In the genomic region with DNA sequence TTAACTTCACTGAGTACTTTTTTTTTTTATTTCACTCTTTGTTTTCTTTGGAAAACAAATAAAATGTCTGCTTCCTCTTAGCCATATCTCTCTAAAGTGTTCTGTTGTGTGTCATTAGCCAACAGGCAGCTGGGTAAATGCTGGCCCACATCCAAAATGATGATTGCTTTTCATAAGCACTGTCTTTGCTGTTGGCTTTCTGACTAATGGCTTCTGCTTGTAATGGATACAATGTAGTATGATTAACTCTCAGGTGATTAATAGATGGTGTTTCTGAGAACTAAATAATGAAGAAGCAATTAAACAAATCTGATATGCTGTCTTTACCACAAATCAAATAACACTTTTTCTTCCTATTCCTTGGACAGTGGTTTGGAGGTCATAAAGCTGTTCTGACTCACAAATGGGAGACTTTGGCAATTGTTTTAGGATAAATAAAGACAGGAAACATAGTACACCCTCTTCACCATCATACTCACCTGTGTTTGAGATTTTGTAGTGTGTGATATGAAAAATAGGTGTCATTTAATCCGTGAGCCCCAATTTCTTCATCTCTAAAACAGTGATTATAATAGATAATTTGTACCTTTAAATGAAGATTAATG, we compare ENCODE assay signal across 10 cellular contexts.
DNase-seq lines count a peak whose midpoint lies in the region; TF ChIP-seq lines count a peak whose summit lies in the region.
"Had no signal": no experiment of that assay in that cellular context is flagged by ENCODE, and none has a peak within 500 bp of the region (broad histone marks: within the 10 kb centered on the region; RNA-seq: fewer than 3 reads in every experiment).

No MANE protein-coding gene starts in this region.

- H3K27me3 Mint-ChIP-seq in activated CD4-positive, alpha-beta T cell treated with anti-CD3 and anti-CD28 coated beads, Interleukin-2, amount 10 ng/mL, durations not matched to agents 7 days and 5 days: no peaks in the 10 kb centered on the region

- H3K4me1 Mint-ChIP-seq in activated CD4-positive, alpha-beta T cell treated with anti-CD3 and anti-CD28 coated beads, Interleukin-2, amount 10 ng/mL, durations not matched to agents 7 days and 5 days: no peaks in the 10 kb centered on the region

- no peak overlapping the region for H3K4me3 Mint-ChIP-seq in activated CD4-positive, alpha-beta T cell treated with anti-CD3 and anti-CD28 coated beads, Interleukin-2, amount 10 ng/mL, durations not matched to agents 7 days and 5 days

- CTCF ChIA-PET in activated CD4-positive, alpha-beta T cell treated with anti-CD3 and anti-CD28 coated beads, Interleukin-2, amount 10 ng/mL, durations not matched to agents 7 days and 5 days (lab: Charles Lee): no interaction called here

- H3K4me3 ChIP-seq in epithelial cell of esophagus (ENCODE audit: low read length) (no peak overlapping the region), testis (no peak overlapping the region)

- intact Hi-C loops in testis (cut with DNase I; ENCODE audit: low total_unique reads): no loop called here

- TF ChIP-seq CTCF in epithelial cell of esophagus (IDR thresholded peaks at IDR 0.05; ENCODE audit: insufficient read depth, low read depth, low read length, missing control alignments) (no peak), testis (IDR thresholded peaks at IDR 0.05) (no peak)

- H3K9me3 ChIP-seq in testis: no peaks in the 10 kb centered on the region

- WGBS in testis, 2 donors: 50 to 57% methylated on average over 1 of the region's 1 CpG

- no peaks in the 10 kb centered on the region for H3K36me3 ChIP-seq in testis (ENCODE audit: low read depth, missing control alignments)

- H3K4me1 ChIP-seq in testis: no peaks in the 10 kb centered on the region

- no peak overlapping the region for H3K27ac Mint-ChIP-seq in activated CD4-positive, alpha-beta T cell treated with anti-CD3 and anti-CD28 coated beads, Interleukin-2, amount 10 ng/mL, durations not matched to agents 7 days and 5 days

- DNase-seq in NCI-H524 (lab: John Stamatoyannopoulos, UW): peak; percentile 11 to 49
- DNase-seq in NCI-H524 treated with DMSO at 0.1 percent for 48 hours (lab: John Stamatoyannopoulos, UW): no peak
- DNase-seq in NCI-H69 (lab: John Stamatoyannopoulos, UW): peak; percentile 92
- DNase-seq in epithelial cell of esophagus (ENCODE audit: low read depth): peak; percentile 98
- DNase-seq in testis: peak; percentile 46
- DNase-seq in activated CD4-positive, alpha-beta T cell treated with anti-CD3 and anti-CD28 coated beads, Interleukin-2, amount 10 ng/mL, durations not matched to agents 7 days and 5 days: no peak
- no peak for DNase-seq in activated CD4-positive, alpha-beta T cell treated with anti-CD3 and anti-CD28 coated beads, Interleukin-2, amount 50 U/mL, for 1 hour
- DNase-seq in SKM-1 treated with dmso at 0.1 percent for 144 hours (lab: John Stamatoyannopoulos, UW; ENCODE audit: unreplicated experiment): no peak
- DNase-seq: occipital lobe; stimulated activated naive CD4-positive, alpha-beta T cell had no signal

- H3K27ac ChIP-seq in testis: no peak overlapping the region

- no peaks in the 10 kb centered on the region for H3K27me3 ChIP-seq in testis

- TF ChIP-seq POLR2A in testis (IDR thresholded peaks at IDR 0.05): no peak

- peaks cover 9% of the 10 kb centered on the region for H3K9me3 Mint-ChIP-seq in activated CD4-positive, alpha-beta T cell treated with anti-CD3 and anti-CD28 coated beads, Interleukin-2, amount 10 ng/mL, durations not matched to agents 7 days and 5 days

- POLR2A ChIA-PET in activated CD4-positive, alpha-beta T cell treated with anti-CD3 and anti-CD28 coated beads, Interleukin-2, amount 10 ng/mL, durations not matched to agents 7 days and 5 days (lab: Charles Lee): no interaction called here

- no peaks in the 10 kb centered on the region for H3K36me3 Mint-ChIP-seq in activated CD4-positive, alpha-beta T cell treated with anti-CD3 and anti-CD28 coated beads, Interleukin-2, amount 10 ng/mL, durations not matched to agents 7 days and 5 days (ENCODE audit: low read depth)

Comparison
In these comparisons a context has a peak if more than half of its experiments do, and no peak if none do; other contexts are left out.
1. DNase-seq: peak in NCI-H524 (2 of 2), NCI-H69 (single experiment), epithelial cell of esophagus (single experiment) and testis (single experiment); none in NCI-H524 treated with DMSO at 0.1 percent for 48 hours (single experiment), activated CD4-positive, alpha-beta T cell treated with anti-CD3 and anti-CD28 coated beads, Interleukin-2, amount 10 ng/mL, durations not matched to agents 7 days and 5 days (single experiment), activated CD4-positive, alpha-beta T cell treated with anti-CD3 and anti-CD28 coated beads, Interleukin-2, amount 50 U/mL, for 1 hour (single experiment) and SKM-1 treated with dmso at 0.1 percent for 144 hours (single experiment).